In genomic region chr2:73068147-73068546, GRCh38 we compare ENCODE assay signal across 29 cellular contexts. TPM values are rescaled to one million over a fixed set of nuclear protein-coding genes. Genes with fewer than 3 reads are reported as not detected.
DNase-seq lines count a peak whose midpoint lies in the region; ATAC-seq and TF ChIP-seq lines count a peak whose summit lies in the region.
"Had no signal": no experiment of that assay in that cellular context is flagged by ENCODE, and none has a peak within 500 bp of the region (broad histone marks: within the 10 kb centered on the region; RNA-seq: fewer than 3 reads in every experiment).

No MANE protein-coding gene starts in this region.

- H3K36me3 ChIP-seq in MM.1S (replicated peaks; ENCODE audit: insufficient read depth, low read length) (no peaks in the 10 kb centered on the region), Karpas-422 (ENCODE audit: insufficient read depth, low read length) (no peaks in the 10 kb centered on the region)
- H3K36me3 ChIP-seq: BE2C, tibial nerve had no signal

- H3K27ac Mint-ChIP-seq in Calu3 (ENCODE audit: unreplicated experiment) (no peak overlapping the region), T-helper 17 cell (no peak overlapping the region), neural crest cell (ENCODE audit: unreplicated experiment) (no peak overlapping the region), immature natural killer cell (no peak overlapping the region)
- H3K27ac Mint-ChIP-seq: activated T-cell treated with anti-CD3 and anti-CD28 coated beads, Interleukin-2, amount 50 U/mL, for 72 hours had no signal

- H3K4me2 ChIP-seq in MM.1S (ENCODE audit: low read depth, low read length): no peak overlapping the region
- no peak overlapping the region for H3K4me2 ChIP-seq in Karpas-422 (ENCODE audit: low read depth, low read length, poor library complexity, severe bottlenecking)

- no peak overlapping the region for H3K27ac ChIP-seq in MM.1S (ENCODE audit: low read length)
- no peak overlapping the region for H3K27ac ChIP-seq in Karpas-422 (ENCODE audit: low read length)
- H3K27ac ChIP-seq: body of pancreas, heart right ventricle, tibial nerve had no signal

- H4K20me1 ChIP-seq in MM.1S (ENCODE audit: insufficient read depth, low read length): no peaks in the 10 kb centered on the region
- H4K20me1 ChIP-seq in Karpas-422 (ENCODE audit: insufficient read depth, low read depth, low read length): no peaks in the 10 kb centered on the region

- ATAC-seq in T-helper 17 cell (no peak), esophagus mucosa (peak; percentile 76), GM19023 (IDR thresholded peaks at IDR 0.05; ENCODE audit: unreplicated experiment) (no peak)
- ATAC-seq: activated T-cell treated with anti-CD3 and anti-CD28 coated beads, Interleukin-2, amount 50 U/mL, for 72 hours; body of pancreas; heart right ventricle; left colon had no signal

- H3K27me3 ChIP-seq in MM.1S (replicated peaks; ENCODE audit: insufficient read depth, low read length): no peaks in the 10 kb centered on the region
- H3K27me3 ChIP-seq in Karpas-422 (ENCODE audit: low read length): no peaks in the 10 kb centered on the region
- H3K27me3 ChIP-seq: BE2C, body of pancreas, heart right ventricle, tibial nerve had no signal

- CTCF ChIA-PET in Calu3 (lab: Charles Lee): no interaction called here

- H3K9me3 ChIP-seq in T-helper 17 cell (ENCODE audit: control insufficient read depth, low read length, poor library complexity, severe bottlenecking): no peaks in the 10 kb centered on the region
- no peaks in the 10 kb centered on the region for H3K9me3 ChIP-seq in MM.1S (replicated peaks; ENCODE audit: insufficient read depth, low read length)
- no peaks in the 10 kb centered on the region for H3K9me3 ChIP-seq in Karpas-422 (ENCODE audit: low read length)
- H3K9me3 ChIP-seq: BE2C, body of pancreas, heart right ventricle, tibial nerve had no signal

- H3K4me3 ChIP-seq in MM.1S (ENCODE audit: low read length) (no peak overlapping the region), Karpas-422 (ENCODE audit: low read length) (no peak overlapping the region)
- H3K4me3 ChIP-seq: body of pancreas, heart right ventricle, smooth muscle cell, tibial nerve had no signal

- H3K9ac ChIP-seq in MM.1S (ENCODE audit: low read length) (no peak overlapping the region), Karpas-422 (ENCODE audit: low read length) (no peak overlapping the region)

- peaks cover 40% of the 10 kb centered on the region for H3K79me2 ChIP-seq in MM.1S (ENCODE audit: low read length)
- no peaks in the 10 kb centered on the region for H3K79me2 ChIP-seq in Karpas-422 (ENCODE audit: low read length)

- H3K36me3 Mint-ChIP-seq in Calu3 (ENCODE audit: insufficient read depth, unreplicated experiment) (peaks cover 35% of the 10 kb centered on the region), T-helper 17 cell (ENCODE audit: low read depth) (peaks cover 2% of the 10 kb centered on the region), neural crest cell (ENCODE audit: low read depth) (no peaks in the 10 kb centered on the region), immature natural killer cell (peaks cover 0 to 6% (median 0%) of the 10 kb centered on the region in 3 donors)

- TF ChIP-seq CTCF in Calu3 (IDR thresholded peaks at IDR 0.05; ENCODE audit: unreplicated experiment): no peak
- TF ChIP-seq CTCF in neural crest cell (conservative IDR thresholded peaks at IDR 0.05): no peak
- no peak for TF ChIP-seq CTCF in MM.1S (IDR thresholded peaks at IDR 0.05; ENCODE audit: low read length)

- H3K4me1 ChIP-seq in MM.1S (ENCODE audit: low read length): peaks cover 6% of the 10 kb centered on the region; the same call in 1 of the 2 replicates
- peaks cover 18% of the 10 kb centered on the region for H3K4me1 ChIP-seq in Karpas-422 (ENCODE audit: low read length)
- H3K4me1 ChIP-seq: BE2C had no signal

- intact Hi-C loops in Calu3 (cut with micrococcal nuclease; ENCODE audit: unreplicated experiment): no loop called here

- no peak for DNase-seq in Calu3
- no peak for DNase-seq in T-helper 17 cell
- no peak for DNase-seq in neural crest cell (ENCODE audit: low read depth, low spot score)
- no peak for DNase-seq in immature natural killer cell
- no peak for DNase-seq in MM.1S
- no peak for DNase-seq in Karpas-422
- DNase-seq: ACHN; activated CD4-positive, alpha-beta T cell treated with anti-CD3 and anti-CD28 coated beads for 4 hours; activated naive CD4-positive, alpha-beta T cell; activated T-cell treated with anti-CD3 and anti-CD28 coated beads, Interleukin-2, amount 50 U/mL, for 72 hours; BE2C; body of pancreas; DMS53; foreskin fibroblast; GDM1; heart right ventricle; KBM-7; left colon; mesenchymal stem cell; NCI-H1436; NCI-H446; NCI-H82; RPMI8226; stimulated activated CD4-positive, alpha-beta T cell treated with anti-CD3 and anti-CD28 coated beads, Interleukin-1b, Interleukin-23, amount 100 ng/mL, for 48 hours; stimulated activated CD8-positive, alpha-beta memory T cell treated with anti-CD3 and anti-CD28 coated beads, Interleukin-4, amount 100 ng/mL, for 48 hours had no signal

- H3K27me3 Mint-ChIP-seq in Calu3 (ENCODE audit: unreplicated experiment) (no peaks in the 10 kb centered on the region), T-helper 17 cell (no peaks in the 10 kb centered on the region), neural crest cell (ENCODE audit: low read depth) (no peaks in the 10 kb centered on the region), immature natural killer cell (ENCODE audit: low read depth in 3 of 3) (peaks cover 10 to 22% (median 19%) of the 10 kb centered on the region in 3 donors)

- 0 out of 2 replicates have a peak, but pooled peaks cover 5% of the 10 kb centered on the region for H3F3A ChIP-seq in MM.1S (ENCODE audit: insufficient read depth, low read length)

- H3K9me2 ChIP-seq in MM.1S (replicated peaks; ENCODE audit: insufficient read depth, low read length) (no peaks in the 10 kb centered on the region), Karpas-422 (replicated peaks; ENCODE audit: insufficient read depth, low read length) (no peaks in the 10 kb centered on the region)

- TSS peak; percentile 15 for BruUV-seq in Calu3 (replicated peaks; lab: Mats Ljungman, UMichigan)

- no peak overlapping the region for H2AFZ ChIP-seq in MM.1S (ENCODE audit: low read length)
- H2AFZ ChIP-seq in Karpas-422 (ENCODE audit: low read length): no peak overlapping the region

- H3K4me3 Mint-ChIP-seq in Calu3 (ENCODE audit: low read depth, unreplicated experiment): no peak overlapping the region
- peak overlapping the region; percentile 67 for H3K4me3 Mint-ChIP-seq in T-helper 17 cell
- peak overlapping the region; percentile 91 for H3K4me3 Mint-ChIP-seq in neural crest cell
- peak overlapping the region in 2 of 5 donors; percentile 15 to 32 for H3K4me3 Mint-ChIP-seq in immature natural killer cell

- H3K9me3 Mint-ChIP-seq in Calu3 (ENCODE audit: low read depth, unreplicated experiment) (no peaks in the 10 kb centered on the region), neural crest cell (no peaks in the 10 kb centered on the region), immature natural killer cell (no peaks in the 10 kb centered on the region)
- H3K9me3 Mint-ChIP-seq: activated T-cell treated with anti-CD3 and anti-CD28 coated beads, Interleukin-2, amount 50 U/mL, for 72 hours had no signal

- H3K4me1 Mint-ChIP-seq in Calu3 (ENCODE audit: low read depth, unreplicated experiment) (peaks cover 41% of the 10 kb centered on the region), T-helper 17 cell (peaks cover 31% of the 10 kb centered on the region), neural crest cell (peaks cover 40% of the 10 kb centered on the region), immature natural killer cell (peaks cover 33 to 46% of the 10 kb centered on the region in 2 donors)

RNA-seq across cellular contexts. Expression of gene SFXN5, which starts 3.4 kb away (rescaled TPM):
- 11.3 and 16.4 TPM in 2 replicates for total RNA-seq in Calu3 (2022)
- total RNA-seq in T-helper 17 cell: 10 to 100 TPM in 1 of 2 donors, 1 to 10 TPM in 1; 7.0 to 10.0 TPM
- total RNA-seq in esophagus mucosa: 12.2 TPM
- 21.8 and 23.3 TPM in 2 replicates for total RNA-seq in neural crest cell
- 1 to 10 TPM; 2.4 to 4.5 (median 3.3) TPM for polyA plus RNA-seq in immature natural killer cell
- 4.2 and 5.1 TPM in 2 replicates for total RNA-seq in Karpas-422 (2014; rRNA removed; shearing (Covaris generic); ENCODE audit: low replicate concordance)

RNA-seq across cellular contexts. Expression of gene RAB11FIP5, which starts 44.6 kb away (rescaled TPM):
- total RNA-seq in Calu3 (2022): 20.2 and 27.1 TPM in 2 replicates
- 10 to 100 TPM; 13.1 to 19.4 TPM for total RNA-seq in T-helper 17 cell
- total RNA-seq in esophagus mucosa: 10.4 TPM
- total RNA-seq in neural crest cell: 6.7 and 10.1 TPM in 2 replicates
- 1 to 10 TPM; 3.7 to 6.6 (median 5.0) TPM for polyA plus RNA-seq in immature natural killer cell
- total RNA-seq in Karpas-422 (2014; rRNA removed; shearing (Covaris generic); ENCODE audit: low replicate concordance): 0.14 TPM in 1 of 2 replicates, not detected in the other
